8 cellular contexts compared by ENCODE assay signal in genomic region chr14:24368562-24369252, GRCh38. TPM values are rescaled to one million over a fixed set of nuclear protein-coding genes. Genes with fewer than 3 reads are reported as not detected.
DNase-seq lines count a peak whose midpoint lies in the region; ATAC-seq lines count a peak whose summit lies in the region.

No MANE protein-coding gene starts in this region.

- peak overlapping the region; percentile 83 for H2AK5ac ChIP-seq in trophoblast cell (ENCODE audit: low read length)

- peaks cover 1% of the 10 kb centered on the region for H3K9me3 ChIP-seq in trophoblast cell (ENCODE audit: insufficient read depth, low read depth, low read length)

- peak overlapping the region; percentile 38 for H2AFZ ChIP-seq in trophoblast cell (ENCODE audit: insufficient read depth, low read length, poor library complexity)

- peak overlapping the region; percentile 77 for H3K4me3 ChIP-seq in trophoblast cell (ENCODE audit: low read depth, low read length)

- peaks cover 3 to 9% of the 10 kb centered on the region in 2 experiments for H3K4me1 ChIP-seq in trophoblast cell (ENCODE audit: control insufficient read depth in 1 of 2, insufficient read depth in 2 of 2, low read length in 2 of 2)

- H3K4me1 Mint-ChIP-seq in activated naive CD8-positive, alpha-beta T cell treated with anti-CD3 and anti-CD28 coated beads, Interleukin-2, amount 10 ng/mL, durations not matched to agents 7 days and 5 days = peaks cover 23% of the 10 kb centered on the region

- H4K12ac ChIP-seq in trophoblast cell (ENCODE audit: low read depth, low read length) = peak overlapping the region; percentile 94

- H3K27ac Mint-ChIP-seq in activated naive CD8-positive, alpha-beta T cell treated with anti-CD3 and anti-CD28 coated beads, Interleukin-2, amount 10 ng/mL, durations not matched to agents 7 days and 5 days = no peak overlapping the region

- H3K4ac ChIP-seq in trophoblast cell (ENCODE audit: low read depth, low read length) = peak overlapping the region; percentile 97

- peak overlapping the region; percentile 98 for H3K18ac ChIP-seq in trophoblast cell (ENCODE audit: low read length)

- peak overlapping the region; percentile 81 for H2BK12ac ChIP-seq in trophoblast cell (ENCODE audit: low read length)

- DNase-seq in Daoy (ENCODE audit: low read depth) (peak; percentile 73), NCI-H1092 treated with DMSO at 0.1 percent for 48 hours (lab: John Stamatoyannopoulos, UW) (peak; percentile 79), Right ventricle myocardium superior (peak; percentile 71), trophoblast cell (no peak), HuH-7 (ENCODE audit: low spot score) (no peak), NCI-H2107 (lab: John Stamatoyannopoulos, UW) (no peak), GOT3 (lab: John Stamatoyannopoulos, UW) (no peak)
- DNase-seq in activated naive CD8-positive, alpha-beta T cell treated with anti-CD3 and anti-CD28 coated beads, Interleukin-2, amount 10 ng/mL, durations not matched to agents 7 days and 5 days = peak; percentile 36

- H2BK5ac ChIP-seq in trophoblast cell (ENCODE audit: low read depth, low read length, poor library complexity) = peak overlapping the region; percentile 79

- H3K36me3 ChIP-seq in trophoblast cell (ENCODE audit: control insufficient read depth in 1 of 2, insufficient read depth in 2 of 2, low read length in 2 of 2) = peaks cover 19 to 25% of the 10 kb centered on the region in 2 experiments

- peak overlapping the region; percentile 98 for H3K4me2 ChIP-seq in trophoblast cell (ENCODE audit: low read length)

- no peak overlapping the region for H3K23ac ChIP-seq in trophoblast cell (ENCODE audit: low read length)

- H3K4me3 Mint-ChIP-seq in activated naive CD8-positive, alpha-beta T cell treated with anti-CD3 and anti-CD28 coated beads, Interleukin-2, amount 10 ng/mL, durations not matched to agents 7 days and 5 days = peak overlapping the region; percentile 37

- ATAC-seq in activated naive CD8-positive, alpha-beta T cell treated with anti-CD3 and anti-CD28 coated beads, Interleukin-2, amount 10 ng/mL, durations not matched to agents 7 days and 5 days (ENCODE audit: low read depth) = no peak
- ATAC-seq in Right ventricle myocardium superior (ENCODE audit: poor library complexity) = no peak

- no peaks in the 10 kb centered on the region for H3K9me3 Mint-ChIP-seq in activated naive CD8-positive, alpha-beta T cell treated with anti-CD3 and anti-CD28 coated beads, Interleukin-2, amount 10 ng/mL, durations not matched to agents 7 days and 5 days

- H3K27me3 ChIP-seq in trophoblast cell (ENCODE audit: insufficient read depth, low read length) = no peaks in the 10 kb centered on the region

- H3K9ac ChIP-seq in trophoblast cell (ENCODE audit: low read length) = peak overlapping the region; percentile 19

- peak overlapping the region; percentile 97 for H2BK120ac ChIP-seq in trophoblast cell (ENCODE audit: insufficient read depth, low read length, poor library complexity)

- H3K27me3 Mint-ChIP-seq in activated naive CD8-positive, alpha-beta T cell treated with anti-CD3 and anti-CD28 coated beads, Interleukin-2, amount 10 ng/mL, durations not matched to agents 7 days and 5 days = peaks cover 50% of the 10 kb centered on the region

- WGBS in trophoblast cell (ENCODE audit: extremely low coverage, insufficient coverage, insufficient read length) = no CpG with 5 or more reads among the region's 52 CpGs

- H3K79me2 ChIP-seq in trophoblast cell (ENCODE audit: control insufficient read depth, insufficient read depth, low read length, poor library complexity) = peaks cover 6% of the 10 kb centered on the region

- H4K91ac ChIP-seq in trophoblast cell (ENCODE audit: low read depth, low read length) = peak overlapping the region; percentile 99

- peaks cover 30% of the 10 kb centered on the region for H3K79me1 ChIP-seq in trophoblast cell (ENCODE audit: low read length)

- intact Hi-C loops in Right ventricle myocardium superior (cut with DNase I) = loop anchor here (5.0 kb wide), 1 partner anchor 64 kb away; no protein-coding TSS in a partner anchor

- H3K27ac ChIP-seq in trophoblast cell (ENCODE audit: low read depth, low read length) = peak overlapping the region; percentile 72

- peak overlapping the region; percentile 94 for H4K8ac ChIP-seq in trophoblast cell (ENCODE audit: low read depth, low read length)

- POLR2A ChIA-PET in activated naive CD8-positive, alpha-beta T cell treated with anti-CD3 and anti-CD28 coated beads, Interleukin-2, amount 10 ng/mL, durations not matched to agents 7 days and 5 days (lab: Charles Lee) = no interaction called here

- peak overlapping the region; percentile 93 for H3K14ac ChIP-seq in trophoblast cell (ENCODE audit: low read length)

- H3K36me3 Mint-ChIP-seq in activated naive CD8-positive, alpha-beta T cell treated with anti-CD3 and anti-CD28 coated beads, Interleukin-2, amount 10 ng/mL, durations not matched to agents 7 days and 5 days = peaks cover 2% of the 10 kb centered on the region

RNA-seq across cellular contexts. Expression of gene NFATC4, which starts 0.7 kb away (rescaled TPM):
- 14.5 and 28.8 TPM in 2 replicates for total RNA-seq in Daoy (2014; rRNA removed; shearing (Covaris generic))
- not detected for total RNA-seq in activated naive CD8-positive, alpha-beta T cell treated with anti-CD3 and anti-CD28 coated beads, Interleukin-2, amount 10 ng/mL, durations not matched to agents 7 days and 5 days
- total RNA-seq in Right ventricle myocardium superior = 25.6 TPM
- 33.4 and 33.6 TPM in 2 replicates for polyA plus RNA-seq in trophoblast cell (2013)

RNA-seq across cellular contexts. Expression of gene RIPK3, which starts 28.9 kb away (rescaled TPM):
- not detected in 2 replicates for total RNA-seq in Daoy (2014; rRNA removed; shearing (Covaris generic))
- total RNA-seq in activated naive CD8-positive, alpha-beta T cell treated with anti-CD3 and anti-CD28 coated beads, Interleukin-2, amount 10 ng/mL, durations not matched to agents 7 days and 5 days = 10 to 100 TPM; 41.1 to 43.7 TPM
- 2.9 TPM for total RNA-seq in Right ventricle myocardium superior
- 0.36 and 0.47 TPM in 2 replicates for polyA plus RNA-seq in trophoblast cell (2013)

RNA-seq across cellular contexts. Expression of gene NYNRIN, which starts 30.1 kb away (rescaled TPM):
- total RNA-seq in Daoy (2014; rRNA removed; shearing (Covaris generic)) = 0.33 and 0.57 TPM in 2 replicates
- total RNA-seq in activated naive CD8-positive, alpha-beta T cell treated with anti-CD3 and anti-CD28 coated beads, Interleukin-2, amount 10 ng/mL, durations not matched to agents 7 days and 5 days = under 1 TPM; 0.34 to 0.42 TPM
- total RNA-seq in Right ventricle myocardium superior = 8.8 TPM
- 28.6 and 29.2 TPM in 2 replicates for polyA plus RNA-seq in trophoblast cell (2013)

RNA-seq across cellular contexts. Expression of gene ADCY4, which starts 33.8 kb away (rescaled TPM):
- 0.17 TPM in 1 of 2 replicates, not detected in the other for total RNA-seq in Daoy (2014; rRNA removed; shearing (Covaris generic))
- total RNA-seq in activated naive CD8-positive, alpha-beta T cell treated with anti-CD3 and anti-CD28 coated beads, Interleukin-2, amount 10 ng/mL, durations not matched to agents 7 days and 5 days = 1 to 10 TPM; 4.4 to 6.3 TPM
- total RNA-seq in Right ventricle myocardium superior = 20.6 TPM
- 2.7 and 3.6 TPM in 2 replicates for polyA plus RNA-seq in trophoblast cell (2013)

RNA-seq across cellular contexts. Expression of gene LTB4R, which starts 57.4 kb away (rescaled TPM):
- 2.5 and 6.3 TPM in 2 replicates for total RNA-seq in Daoy (2014; rRNA removed; shearing (Covaris generic))
- 10 to 100 TPM; 27.0 to 27.8 TPM for total RNA-seq in activated naive CD8-positive, alpha-beta T cell treated with anti-CD3 and anti-CD28 coated beads, Interleukin-2, amount 10 ng/mL, durations not matched to agents 7 days and 5 days
- total RNA-seq in Right ventricle myocardium superior = 1.8 TPM
- polyA plus RNA-seq in trophoblast cell (2013) = 3.9 and 4.0 TPM in 2 replicates

Comparison
In these comparisons a context has a peak if more than half of its experiments do, and no peak if none do; other contexts are left out.
1. DNase-seq: peak in Daoy (single experiment), NCI-H1092 treated with DMSO at 0.1 percent for 48 hours (single experiment), activated naive CD8-positive, alpha-beta T cell treated with anti-CD3 and anti-CD28 coated beads, Interleukin-2, amount 10 ng/mL, durations not matched to agents 7 days and 5 days (single experiment) and Right ventricle myocardium superior (single experiment); none in trophoblast cell (0 of 2), HuH-7 (single experiment), NCI-H2107 (single experiment) and GOT3 (single experiment).
2. RNA of gene NFATC4, which starts 0.7 kb away (total RNA-seq): 25.6 TPM in Right ventricle myocardium superior (single experiment) and 14.5 to 28.8 TPM in Daoy; not detected in activated naive CD8-positive, alpha-beta T cell treated with anti-CD3 and anti-CD28 coated beads, Interleukin-2, amount 10 ng/mL, durations not matched to agents 7 days and 5 days; every median in the first group is over 10 times any median in the second.
3. RNA of gene RIPK3, which starts 28.9 kb away (total RNA-seq): 41.1 to 43.7 TPM in activated naive CD8-positive, alpha-beta T cell treated with anti-CD3 and anti-CD28 coated beads, Interleukin-2, amount 10 ng/mL, durations not matched to agents 7 days and 5 days; 2.9 TPM in Right ventricle myocardium superior (single experiment) and not detected in Daoy; every median in the first group is over 10 times any median in the second.